Comparison of ENCODE assay signal across 9 cellular contexts in the genomic region with DNA sequence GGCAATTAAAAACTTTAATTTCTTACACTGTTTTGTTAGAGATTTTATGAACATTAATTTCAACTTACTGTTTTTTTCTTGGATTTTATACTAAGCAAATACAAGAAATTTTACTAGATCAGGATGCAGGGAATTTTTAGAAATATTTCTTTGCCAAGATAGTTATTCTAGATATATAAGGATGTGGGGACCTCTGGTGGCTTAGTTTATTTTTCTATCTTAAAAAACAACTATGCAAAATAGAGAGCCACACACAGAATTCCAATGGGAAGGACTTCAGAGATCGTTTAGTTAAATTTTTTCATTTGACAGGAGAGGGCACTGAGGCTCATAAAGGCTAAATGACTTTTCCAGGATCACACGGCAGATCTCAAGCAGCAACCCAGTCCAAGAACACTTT. TPM values are rescaled to one million over a fixed set of nuclear protein-coding genes. Genes with fewer than 3 reads are reported as not detected.
A peak's percentile ranks its signal among the peaks of the same experiment; 100 is the strongest.
DNase-seq lines count a peak whose midpoint lies in the region; ATAC-seq and TF ChIP-seq lines count a peak whose summit lies in the region.
"Had no signal": no experiment of that assay in that cellular context is flagged by ENCODE, and none has a peak within 500 bp of the region (broad histone marks: within the 10 kb centered on the region; RNA-seq: fewer than 3 reads in every experiment).

No MANE protein-coding gene starts in this region.

- TF ChIP-seq EP300 in gastroesophageal sphincter (IDR thresholded peaks at IDR 0.05) = no peak

- intact Hi-C loops in gastrocnemius medialis (cut with DNase I; ENCODE audit: low total_unique reads) = loop anchor here (1.0 to 5.0 kb wide), 2 partner anchors 46 to 78 kb away; no protein-coding TSS in a partner anchor

- in situ Hi-C loops in SK-MEL-5 (cut with HindIII; ENCODE audit: low pct_unique_long_range_greater_than_20kb, low sequenced_read_pairs) (no loop called here), gastrocnemius medialis (cut with MboI; ENCODE audit: low sequenced_read_pairs in 4 of 4) (loop anchor here in 3 of 4 donors (5.0 to 10.0 kb wide), 3 partner anchors 76 to 161 kb away; no protein-coding TSS in a partner anchor)

- no peak overlapping the region for H3K4me3 ChIP-seq in HEK293 (ENCODE audit: low read depth, low read length)
- no peak overlapping the region for H3K4me3 ChIP-seq in gastroesophageal sphincter
- H3K4me3 ChIP-seq in gastrocnemius medialis = no peak overlapping the region

- no peak for ATAC-seq in gastroesophageal sphincter
- ATAC-seq in gastrocnemius medialis = no peak
- no peak for ATAC-seq in HG03108 (IDR thresholded peaks at IDR 0.05; ENCODE audit: unreplicated experiment)
- ATAC-seq in GM21423 (IDR thresholded peaks at IDR 0.05; ENCODE audit: unreplicated experiment) = no peak

- H3K27ac ChIP-seq in HEK293 (ENCODE audit: extremely low read depth, low read depth, low read length) (no peak overlapping the region), gastroesophageal sphincter (no peak overlapping the region), gastrocnemius medialis (no peak overlapping the region)

- CTCF ChIA-PET in HEK293 (lab: Yijun Ruan, JAX) = interaction anchor here (0.7 to 7.5 kb wide), 4 partner anchors 79 to 298 kb away, joined by 3 to 89 read pairs (median 4); no protein-coding TSS in a partner anchor

- no peaks in the 10 kb centered on the region for H3K9me3 ChIP-seq in HEK293 (ENCODE audit: control insufficient read depth, insufficient read depth, low read depth, low read length)
- no peaks in the 10 kb centered on the region for H3K9me3 ChIP-seq in gastroesophageal sphincter
- H3K9me3 ChIP-seq in gastrocnemius medialis = no peaks in the 10 kb centered on the region

- POLR2A ChIA-PET in HEK293 (lab: Yijun Ruan, JAX) = no interaction called here

- 11 to 22% methylated on average over 2 of the region's 2 CpGs for WGBS in gastroesophageal sphincter (ENCODE audit: low coverage in 1 of 2), 2 donors

- H3K4me1 ChIP-seq in HEK293 (ENCODE audit: control insufficient read depth, insufficient read depth, low read length) = no peaks in the 10 kb centered on the region
- H3K4me1 ChIP-seq in gastroesophageal sphincter = peaks cover 0 to 15% (median 0%) of the 10 kb centered on the region in 3 donors
- peaks cover 0 to 4% of the 10 kb centered on the region in 2 donors for H3K4me1 ChIP-seq in gastrocnemius medialis

- H3K27me3 ChIP-seq in gastroesophageal sphincter (no peaks in the 10 kb centered on the region), gastrocnemius medialis (no peaks in the 10 kb centered on the region)

- TF ChIP-seq POLR2A in gastroesophageal sphincter (IDR thresholded peaks at IDR 0.05) (no peak), gastrocnemius medialis (IDR thresholded peaks at IDR 0.05) (no peak)

- DNase-seq in SK-MEL-5 (ENCODE audit: low read depth, low spot score) (peak; percentile 60), gastrocnemius medialis (no peak), SHP77 treated with DMSO at 0.1 percent for 48 hours (lab: John Stamatoyannopoulos, UW) (no peak)
- no peak for DNase-seq in activated CD4-positive, alpha-beta T cell treated with anti-CD3 and anti-CD28 coated beads for 4 hours
- DNase-seq: activated CD8-positive, alpha-beta memory T cell treated with anti-CD3 and anti-CD28 coated beads, Interleukin-2, amount 50 U/mL, for 48 hours had no signal

- TF ChIP-seq CTCF in HEK293 (tag by site-specific recombination; IDR thresholded peaks at IDR 0.05) (no peak), gastroesophageal sphincter (IDR thresholded peaks at IDR 0.05) (peak; percentile 6 to 50 (median 42)), gastrocnemius medialis (IDR thresholded peaks at IDR 0.05 in 4 of 5, conservative IDR thresholded peaks at IDR 0.05 in 1 of 5) (peak in 4 of 5 experiments; percentile 19 to 39 (median 35))

- H3K36me3 ChIP-seq in HEK293 (ENCODE audit: control insufficient read depth in 2 of 2, insufficient read depth in 1 of 2, low read length in 2 of 2) (no peaks in the 10 kb centered on the region; a peak in 1 of 3 replicates), gastroesophageal sphincter (no peaks in the 10 kb centered on the region), gastrocnemius medialis (no peaks in the 10 kb centered on the region)

TF ChIP-seq in HEK293, 187 proteins besides CTCF, POLR2A, EP300 and RAD21:
- no peak for TF ChIP-seq ZNF658 (tag by site-specific recombination; IDR thresholded peaks at IDR 0.05)
- peak; percentile 16 for TF ChIP-seq ZNF654 (tag by site-specific recombination; IDR thresholded peaks at IDR 0.05; ENCODE audit: low read depth)

RNA-seq across cellular contexts. Expression of a gene that starts 23.0 kb away (rescaled TPM):
- 0.37 and 0.40 TPM in 2 replicates for total RNA-seq in SK-MEL-5 (2014; rRNA removed; shearing (Covaris generic))
- 0.15 TPM in 1 of 2 replicates, not detected in the other for polyA plus RNA-seq in SK-MEL-5 (2015; cell fraction: cytosol; rRNA removed)
- polyA plus RNA-seq in SK-MEL-5 (2015; cell fraction: nucleus; rRNA removed) = 0.27 and 0.33 TPM in 2 replicates
- 1 to 10 TPM in 2 of 4 donors, under 1 TPM in 2; 0.58 to 3.1 (median 1.4) TPM for total RNA-seq in gastroesophageal sphincter
- total RNA-seq in gastrocnemius medialis = not detected

RNA-seq across cellular contexts. Expression of a gene that starts 34.6 kb away (rescaled TPM):
- 42.4 and 42.9 TPM in 2 replicates for total RNA-seq in SK-MEL-5 (2014; rRNA removed; shearing (Covaris generic))
- 27.1 and 45.3 TPM in 2 replicates for polyA plus RNA-seq in SK-MEL-5 (2015; cell fraction: cytosol; rRNA removed)
- 45.6 and 54.9 TPM in 2 replicates for polyA plus RNA-seq in SK-MEL-5 (2015; cell fraction: nucleus; rRNA removed)
- 10 to 100 TPM in 3 of 4 donors, 1 to 10 TPM in 1; 8.0 to 27.1 (median 18.0) TPM for total RNA-seq in gastroesophageal sphincter
- 1 to 10 TPM; 1.2 to 6.7 (median 4.7) TPM for total RNA-seq in gastrocnemius medialis
